12 cellular contexts compared by ENCODE assay signal in the genomic region with DNA sequence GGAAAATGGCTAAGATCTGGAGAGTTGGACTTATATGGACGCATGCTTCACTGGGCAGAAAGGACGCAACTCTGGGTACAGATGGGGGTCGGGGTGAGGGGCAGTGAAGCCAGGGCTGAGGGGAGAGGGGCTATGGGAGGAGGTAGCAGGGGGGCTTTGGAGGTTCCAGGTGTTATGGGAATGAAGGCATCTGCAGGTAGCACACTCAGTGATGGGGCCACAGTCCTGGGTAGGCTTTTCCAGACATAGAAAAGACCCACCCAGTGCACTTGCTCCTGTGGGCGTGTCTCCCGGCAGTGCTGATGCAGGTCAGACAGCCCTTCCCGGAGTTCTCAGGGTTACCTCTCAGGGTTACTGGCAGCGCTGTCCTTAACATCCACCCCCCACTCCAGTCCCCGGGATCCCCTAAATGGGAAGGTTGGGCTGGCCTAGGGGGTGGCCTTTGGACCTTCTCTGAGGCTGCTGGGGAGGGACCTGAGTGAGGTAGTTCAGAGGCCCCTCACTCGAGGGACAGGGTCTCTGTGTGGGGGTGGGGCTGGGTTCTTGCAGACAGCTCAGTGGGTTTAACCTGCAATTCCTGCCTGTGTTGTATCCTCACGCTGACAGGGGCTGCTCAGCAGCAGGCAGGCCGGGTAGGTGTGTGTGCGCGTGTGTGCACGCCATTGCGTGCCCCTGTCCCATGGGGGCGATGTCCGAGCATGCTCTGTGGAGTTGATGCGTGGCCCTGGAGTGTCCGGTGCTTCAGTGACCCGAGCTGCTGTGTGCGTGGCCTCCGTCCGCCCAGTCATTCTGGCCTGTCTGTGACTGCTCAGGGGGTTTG. TPM values are rescaled to one million over a fixed set of nuclear protein-coding genes. Genes with fewer than 3 reads are reported as not detected.
DNase-seq lines count a peak whose midpoint lies in the region; ATAC-seq and TF ChIP-seq lines count a peak whose summit lies in the region.
"Had no signal": no experiment of that assay in that cellular context is flagged by ENCODE, and none has a peak within 500 bp of the region (broad histone marks: within the 10 kb centered on the region; RNA-seq: fewer than 3 reads in every experiment).

No MANE protein-coding gene starts in this region.

- H4K20me1 ChIP-seq in DND-41 (ENCODE audit: insufficient read depth, low read length) = no peaks in the 10 kb centered on the region

- H3K27me3 ChIP-seq in DND-41 (ENCODE audit: insufficient read depth, low read length, poor library complexity) = no peaks in the 10 kb centered on the region
- no peaks in the 10 kb centered on the region for H3K27me3 ChIP-seq in effector memory CD4-positive, alpha-beta T cell (replicated peaks; ENCODE audit: control insufficient read depth, insufficient read depth, low read length, poor library complexity, severe bottlenecking)

- no peaks in the 10 kb centered on the region for H3K4me1 ChIP-seq in DND-41 (ENCODE audit: insufficient read depth, low read length)
- peaks cover 37% of the 10 kb centered on the region for H3K4me1 ChIP-seq in effector memory CD4-positive, alpha-beta T cell (ENCODE audit: control insufficient read depth, insufficient read depth, low read length, poor library complexity, severe bottlenecking)

- no peak overlapping the region for H3K27ac ChIP-seq in DND-41 (ENCODE audit: low read length)
- peak overlapping the region; percentile 11 for H3K27ac ChIP-seq in effector memory CD4-positive, alpha-beta T cell (ENCODE audit: insufficient read depth, low read length, poor library complexity, severe bottlenecking)

- TF ChIP-seq CTCF in DND-41 (IDR thresholded peaks at IDR 0.05; ENCODE audit: borderline replicate concordance, extremely low read depth, low read length, poor library complexity, severe bottlenecking) = peak; percentile 40

- no peak overlapping the region for H3K4me2 ChIP-seq in DND-41 (ENCODE audit: insufficient read depth, low read length)

- H3K36me3 ChIP-seq in DND-41 (ENCODE audit: insufficient read depth, low read length) = no peaks in the 10 kb centered on the region
- peaks cover 54% of the 10 kb centered on the region for H3K36me3 ChIP-seq in effector memory CD4-positive, alpha-beta T cell (ENCODE audit: control insufficient read depth, insufficient read depth, low read length)

- H3K79me2 ChIP-seq in DND-41 (ENCODE audit: insufficient read depth, low read length) = no peaks in the 10 kb centered on the region

- intact Hi-C loops in posterior vena cava (cut with DNase I) = no loop called here

- 0 out of 3 replicates have a peak, but pooled peaks have one; percentile 18 for ATAC-seq in DND-41 (ENCODE audit: insufficient read depth, low read depth)

- DNase-seq in DND-41 (no peak), HK-2 (ENCODE audit: unreplicated experiment) (peak; percentile 17), posterior vena cava (ENCODE audit: low spot score) (peak; percentile 66), NCI-H1048 (lab: John Stamatoyannopoulos, UW) (no peak), NCI-H1694 treated with DMSO at 0.1 percent for 48 hours (lab: John Stamatoyannopoulos, UW) (no peak), NCI-H1436 (lab: John Stamatoyannopoulos, UW) (no peak)
- DNase-seq in effector memory CD4-positive, alpha-beta T cell = no peak
- DNase-seq in activated naive CD4-positive, alpha-beta T cell treated with anti-CD3 and anti-CD28 coated beads, Interleukin-2, amount 50 U/mL, for 16 hours = no peak
- DNase-seq: DMS153, NCI-H1930, T-helper 17 cell had no signal

- H3K9me3 ChIP-seq in DND-41 (ENCODE audit: insufficient read depth, low read length, severe bottlenecking) = no peaks in the 10 kb centered on the region
- H3K9me3 ChIP-seq in effector memory CD4-positive, alpha-beta T cell (ENCODE audit: control insufficient read depth, low read length) = no peaks in the 10 kb centered on the region

- H2AFZ ChIP-seq in DND-41 (ENCODE audit: low read depth, low read length) = no peak overlapping the region

- no peak overlapping the region for H3K9ac ChIP-seq in DND-41 (ENCODE audit: low read depth, low read length)

- H3K4me3 ChIP-seq in DND-41 (ENCODE audit: low read depth in 1 of 2, low read length in 2 of 2) = no peak overlapping the region
- no peak overlapping the region for H3K4me3 ChIP-seq in effector memory CD4-positive, alpha-beta T cell (ENCODE audit: insufficient read depth, low read depth, low read length, poor library complexity, severe bottlenecking)

RNA-seq across cellular contexts. Expression of a gene that starts 6.2 kb away (rescaled TPM):
- 100 to 1,000 TPM; 388 to 407 TPM for total RNA-seq in posterior vena cava

RNA-seq across cellular contexts. Expression of a gene that starts 21.3 kb away (rescaled TPM):
- total RNA-seq in posterior vena cava = under 1 TPM in 1 of 2 donors, not detected in 1; 0.24 TPM

RNA-seq across cellular contexts. Expression of a gene that starts 24.9 kb away (rescaled TPM):
- total RNA-seq in posterior vena cava = 1 to 10 TPM; 1.1 to 1.5 TPM

RNA-seq across cellular contexts. Expression of a gene that starts 55.9 kb away (rescaled TPM):
- total RNA-seq in posterior vena cava = under 1 TPM; 0.42 to 0.57 TPM
- total RNA-seq: activated CD8-positive, alpha-beta memory T cell treated with anti-CD3 and anti-CD28 coated beads for 36 hours had no signal

Comparison
In these comparisons a context has a peak if more than half of its experiments do, and no peak if none do; other contexts are left out.
1. DNase-seq: peak in HK-2 (single experiment) and posterior vena cava (single experiment); none in DND-41 (single experiment), effector memory CD4-positive, alpha-beta T cell (0 of 3), NCI-H1048 (single experiment), NCI-H1694 treated with DMSO at 0.1 percent for 48 hours (single experiment), NCI-H1436 (single experiment) and activated naive CD4-positive, alpha-beta T cell treated with anti-CD3 and anti-CD28 coated beads, Interleukin-2, amount 50 U/mL, for 16 hours (single experiment).